21 cellular contexts compared by ENCODE assay signal in the genomic region with DNA sequence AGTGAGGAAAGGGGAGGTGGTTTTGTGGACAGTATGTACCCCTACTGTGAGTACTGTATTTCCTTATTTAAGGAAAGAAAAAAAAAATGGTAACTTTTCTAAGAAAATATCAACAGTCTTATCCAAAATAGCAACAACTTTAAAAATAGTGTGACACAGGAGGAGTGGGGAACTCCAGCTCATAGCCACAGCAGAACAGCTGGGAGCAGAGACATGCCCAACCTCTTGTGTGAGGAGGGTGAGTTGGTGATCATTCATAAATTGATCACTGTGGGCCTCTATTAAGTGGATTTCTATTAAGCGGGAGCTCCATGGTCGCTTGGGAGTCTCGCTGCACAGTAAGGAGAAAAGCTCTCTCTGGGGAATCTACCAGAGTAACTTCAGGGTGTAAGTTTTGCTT.
"Had no signal": no experiment of that assay in that cellular context is flagged by ENCODE, and none has a peak within 500 bp of the region (broad histone marks: within the 10 kb centered on the region; RNA-seq: fewer than 3 reads in every experiment).

No MANE protein-coding gene starts in this region.

- DNase-seq: dermis blood vessel endothelial cell; foreskin keratinocyte; kidney; left cardiac atrium; left ventricle myocardium inferior; lower lobe of right lung; naive B cell; occipital lobe; pancreas; right cardiac atrium; stimulated activated CD4-positive, alpha-beta T cell treated with anti-CD3 and anti-CD28 coated beads, Interleukin-2, amount 100 ng/mL, for 48 hours; tibial artery; upper lobe of left lung had no signal

- H3K36me3 ChIP-seq: left ventricle myocardium inferior, lower lobe of right lung, pancreas, tibial artery, upper lobe of left lung, vagina had no signal

- H3K36me3 Mint-ChIP-seq: memory B cell, mesothelial cell of epicardium, naive B cell had no signal

- H3K9me3 Mint-ChIP-seq: memory B cell; naive B cell; nephron; stimulated activated naive CD8-positive, alpha-beta T cell treated with anti-CD3 and anti-CD28 coated beads, Interleukin-15, Interleukin-2, amounts not matched to agents 100 ng/mL and 50 ng/mL, for 24 hours had no signal

- H3K27me3 ChIP-seq: foreskin keratinocyte, hepatocyte, pancreas, tibial artery, upper lobe of left lung, vagina had no signal

- H3K27ac Mint-ChIP-seq: memory B cell; mesothelial cell of epicardium; nephron; progenitor cell of endocrine pancreas; stimulated activated naive CD8-positive, alpha-beta T cell treated with anti-CD3 and anti-CD28 coated beads, Interleukin-15, Interleukin-2, amounts not matched to agents 100 ng/mL and 50 ng/mL, for 24 hours had no signal

- H3K4me2 ChIP-seq: hepatocyte, smooth muscle cell had no signal

- H3K4me3 ChIP-seq: hepatocyte, left ventricle myocardium inferior, lower lobe of right lung, pancreas, smooth muscle cell, tibial artery, upper lobe of left lung, vagina had no signal

- ATAC-seq: foreskin keratinocyte, left cardiac atrium, lower lobe of right lung, pancreas, right cardiac atrium had no signal

- H3K27me3 Mint-ChIP-seq: memory B cell; stimulated activated naive CD8-positive, alpha-beta T cell treated with anti-CD3 and anti-CD28 coated beads, Interleukin-15, Interleukin-2, amounts not matched to agents 100 ng/mL and 50 ng/mL, for 24 hours had no signal

- H3K9me3 ChIP-seq: left ventricle myocardium inferior, lower lobe of right lung, pancreas, tibial artery, upper lobe of left lung, vagina had no signal

- H3K27ac ChIP-seq: foreskin keratinocyte, hepatocyte, left ventricle myocardium inferior, lower lobe of right lung, pancreas, tibial artery, upper lobe of left lung, vagina had no signal

- H3K4me1 ChIP-seq: left ventricle myocardium inferior, lower lobe of right lung, pancreas, upper lobe of left lung, vagina had no signal

- H3K4me3 Mint-ChIP-seq: memory B cell; mesothelial cell of epicardium; naive B cell; nephron; stimulated activated naive CD8-positive, alpha-beta T cell treated with anti-CD3 and anti-CD28 coated beads, Interleukin-15, Interleukin-2, amounts not matched to agents 100 ng/mL and 50 ng/mL, for 24 hours had no signal

- H3K4me1 Mint-ChIP-seq: memory B cell, naive B cell, nephron had no signal

- H2AFZ ChIP-seq: hepatocyte had no signal
